In the genomic region with DNA sequence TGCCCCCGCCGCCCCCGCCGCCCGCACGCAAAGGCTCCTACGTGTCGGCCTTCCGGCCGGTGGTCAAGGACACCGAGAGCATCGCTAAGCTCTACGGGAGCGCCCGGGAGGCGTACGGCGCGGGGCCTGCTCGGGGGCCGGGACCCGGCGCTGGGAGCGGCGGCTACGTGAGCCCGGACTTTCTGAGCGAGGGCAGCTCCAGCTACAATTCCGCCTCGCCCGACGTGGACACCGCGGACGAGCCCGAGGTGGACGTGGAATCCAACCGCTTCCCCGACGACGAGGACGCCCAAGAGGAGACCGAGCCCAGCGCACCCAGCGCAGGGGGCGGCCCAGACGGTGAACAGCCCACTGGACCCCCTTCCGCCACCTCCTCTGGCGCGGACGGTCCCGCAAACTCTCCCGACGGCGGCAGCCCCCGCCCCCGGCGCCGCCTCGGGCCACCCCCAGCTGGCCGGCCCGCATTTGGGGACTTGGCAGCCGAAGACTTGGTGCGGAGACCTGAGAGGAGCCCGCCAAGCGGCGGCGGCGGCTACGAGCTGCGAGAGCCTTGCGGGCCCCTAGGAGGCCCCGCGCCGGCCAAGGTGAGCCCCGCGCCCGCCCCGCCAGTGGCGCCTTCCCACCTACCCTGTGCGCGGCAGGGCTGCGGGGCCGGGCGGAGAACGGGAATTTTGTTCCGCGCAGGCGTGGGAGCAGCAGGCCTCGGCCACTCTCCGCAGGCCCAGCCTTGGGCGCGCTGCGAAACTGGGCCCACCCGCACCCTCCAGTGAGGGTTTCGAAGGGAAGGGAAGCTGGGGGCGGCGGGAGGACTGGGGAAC, we compare ENCODE assay signal across 1 cellular context.
TF ChIP-seq lines count a peak whose summit lies in the region.

No MANE protein-coding gene starts in this region.

TF ChIP-seq in GM23338, 12 proteins besides CTCF, POLR2A, EP300 and RAD21 (continued from another document):
- TF ChIP-seq, protein P1, sequence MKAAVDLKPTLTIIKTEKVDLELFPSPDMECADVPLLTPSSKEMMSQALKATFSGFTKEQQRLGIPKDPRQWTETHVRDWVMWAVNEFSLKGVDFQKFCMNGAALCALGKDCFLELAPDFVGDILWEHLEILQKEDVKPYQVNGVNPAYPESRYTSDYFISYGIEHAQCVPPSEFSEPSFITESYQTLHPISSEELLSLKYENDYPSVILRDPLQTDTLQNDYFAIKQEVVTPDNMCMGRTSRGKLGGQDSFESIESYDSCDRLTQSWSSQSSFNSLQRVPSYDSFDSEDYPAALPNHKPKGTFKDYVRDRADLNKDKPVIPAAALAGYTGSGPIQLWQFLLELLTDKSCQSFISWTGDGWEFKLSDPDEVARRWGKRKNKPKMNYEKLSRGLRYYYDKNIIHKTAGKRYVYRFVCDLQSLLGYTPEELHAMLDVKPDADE (IDR thresholded peaks at IDR 0.05), result no peak
- peak; percentile 97 for TF ChIP-seq EZH2 (IDR thresholded peaks at IDR 0.05; ENCODE audit: low read depth, unreplicated experiment)
TF ChIP-seq in GM23338: peak in this region for 2.
